12 cellular contexts compared by ENCODE assay signal in the genomic region with DNA sequence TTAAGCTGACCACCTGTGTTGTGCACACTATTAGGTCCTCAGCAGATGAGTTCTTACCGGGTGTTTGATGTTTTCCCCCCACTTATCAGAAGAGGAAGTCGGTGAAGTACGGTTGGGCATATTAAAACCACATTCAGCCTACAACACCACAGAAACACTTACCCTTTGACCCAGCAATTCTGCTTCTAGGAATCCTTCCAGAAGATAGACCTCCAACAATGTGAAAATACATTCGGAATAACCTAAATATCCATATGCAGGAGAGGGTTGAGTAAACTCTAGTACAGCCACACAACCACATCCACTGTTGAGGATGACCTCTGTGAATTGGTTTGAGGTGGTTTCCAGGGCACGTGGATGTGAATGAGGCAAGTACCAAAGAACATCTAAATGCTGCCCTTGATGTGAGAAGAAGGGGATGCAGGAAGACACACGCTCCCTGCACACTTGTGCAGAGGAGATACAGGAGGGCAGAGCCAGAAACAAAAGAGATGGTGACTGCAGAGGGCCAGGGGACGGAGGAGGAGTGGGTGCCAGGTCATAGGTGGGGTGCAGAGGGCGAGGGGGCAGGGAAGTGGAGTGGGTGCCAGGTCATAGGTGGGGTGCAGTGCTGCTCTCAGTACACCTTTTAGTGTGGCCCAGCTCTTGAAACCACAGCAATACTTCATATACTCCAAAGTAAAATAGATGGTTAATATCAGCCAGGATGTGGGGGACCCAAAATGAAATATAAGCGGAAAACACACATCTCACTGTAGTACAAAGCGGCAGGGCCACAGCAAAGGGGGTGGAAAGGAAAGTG. TPM values are rescaled to one million over a fixed set of nuclear protein-coding genes. Genes with fewer than 3 reads are reported as not detected.
DNase-seq lines count a peak whose midpoint lies in the region; ATAC-seq, FAIRE-seq and TF ChIP-seq lines count a peak whose summit lies in the region.
"Had no signal": no experiment of that assay in that cellular context is flagged by ENCODE, and none has a peak within 500 bp of the region (broad histone marks: within the 10 kb centered on the region; RNA-seq: fewer than 3 reads in every experiment).

No MANE protein-coding gene starts in this region.

- H2AK5ac ChIP-seq in neuronal stem cell (ENCODE audit: low read depth, low read length) = no peak overlapping the region

- no peak overlapping the region for H3K14ac ChIP-seq in neuronal stem cell (ENCODE audit: low read length)

- peak overlapping the region; percentile 24 for H3K18ac ChIP-seq in neuronal stem cell (ENCODE audit: low read length)

- H2BK120ac ChIP-seq in neuronal stem cell (ENCODE audit: low read depth, low read length) = no peak overlapping the region

- FAIRE-seq in GM12892 (lab: Jason Lieb, UNC) = no peak
- FAIRE-seq: D721Med had no signal

- H3K27ac Mint-ChIP-seq in activated naive CD8-positive, alpha-beta T cell = peak overlapping the region; percentile 64

- no peaks in the 10 kb centered on the region for H3K9me3 ChIP-seq in neuronal stem cell (replicated peaks in 1 of 2; ENCODE audit: control insufficient read depth in 2 of 2, insufficient read depth in 1 of 2, low read depth in 1 of 2, low read length in 2 of 2)

- no peak overlapping the region for H2BK12ac ChIP-seq in neuronal stem cell (ENCODE audit: low read length)

- H4K8ac ChIP-seq in neuronal stem cell (ENCODE audit: low read depth, low read length) = no peak overlapping the region

- H3K4ac ChIP-seq in neuronal stem cell (ENCODE audit: low read length) = no peak overlapping the region

- H3K4me3 Mint-ChIP-seq in activated naive CD8-positive, alpha-beta T cell = peak overlapping the region; percentile 50

- peak overlapping the region; percentile 21 for H3K23ac ChIP-seq in neuronal stem cell (ENCODE audit: low read depth, low read length, poor library complexity)

- H2BK5ac ChIP-seq in neuronal stem cell (ENCODE audit: low read length) = no peak overlapping the region

- peak; percentile 12 to 15 for ATAC-seq in activated CD4-positive, CD25-positive, alpha-beta regulatory T cell treated with anti-CD3 and anti-CD28 coated beads, Interleukin-2, amount 50 U/mL, for 24 hours

- no peaks in the 10 kb centered on the region for H3K27me3 ChIP-seq in neuronal stem cell (ENCODE audit: control insufficient read depth in 3 of 3, insufficient read depth in 3 of 3, low read depth in 1 of 3, low read length in 3 of 3)
- no peaks in the 10 kb centered on the region for H3K27me3 ChIP-seq in H7 (ENCODE audit: control insufficient read depth, insufficient read depth, low read length)

- no CpG with 5 or more reads among the region's 10 CpGs for WGBS in neuronal stem cell (ENCODE audit: extremely low coverage in 2 of 2, insufficient read length in 2 of 2, insufficient replicate concordance in 1 of 2), 2 donors

- no peak overlapping the region for H3K4me2 ChIP-seq in neuronal stem cell (ENCODE audit: insufficient read depth, low read length, poor library complexity, severe bottlenecking)
- H3K4me2 ChIP-seq: KMS-11, smooth muscle cell had no signal

- no peaks in the 10 kb centered on the region for H3K9me3 Mint-ChIP-seq in activated naive CD8-positive, alpha-beta T cell (ENCODE audit: low read depth)

- H3K27ac ChIP-seq in neuronal stem cell (replicated peaks; ENCODE audit: low read length) = no peak overlapping the region
- H3K27ac ChIP-seq: KMS-11 had no signal

- H3K36me3 ChIP-seq in neuronal stem cell (replicated peaks in 1 of 2; ENCODE audit: control insufficient read depth in 2 of 2, insufficient read depth in 2 of 2, low read length in 2 of 2) = no peaks in the 10 kb centered on the region
- no peaks in the 10 kb centered on the region for H3K36me3 ChIP-seq in H7 (replicated peaks; ENCODE audit: control insufficient read depth, insufficient read depth, low read length)

- H3K4me1 Mint-ChIP-seq in activated naive CD8-positive, alpha-beta T cell (ENCODE audit: low read depth) = peaks cover 85% of the 10 kb centered on the region

- peaks cover 2% of the 10 kb centered on the region in 2 donors for H3K4me1 ChIP-seq in neuronal stem cell (ENCODE audit: control insufficient read depth in 2 of 2, insufficient read depth in 1 of 2, low read depth in 1 of 2, low read length in 2 of 2)

- H3K4me3 ChIP-seq in neuronal stem cell (ENCODE audit: low read length in 2 of 2) = peak overlapping the region in 1 of 2 donors; percentile 43
- H3K4me3 ChIP-seq in H7 (ENCODE audit: insufficient read depth, low read depth, low read length) = no peak overlapping the region
- H3K4me3 ChIP-seq: smooth muscle cell had no signal

- no peaks in the 10 kb centered on the region for H3K36me3 Mint-ChIP-seq in activated naive CD8-positive, alpha-beta T cell

- peaks cover 2% of the 10 kb centered on the region for H3K79me1 ChIP-seq in neuronal stem cell (ENCODE audit: low read depth, low read length)

- H3K27me3 Mint-ChIP-seq in activated naive CD8-positive, alpha-beta T cell = no peaks in the 10 kb centered on the region

- no peak for DNase-seq in activated CD4-positive, CD25-positive, alpha-beta regulatory T cell treated with anti-CD3 and anti-CD28 coated beads, Interleukin-2, amount 50 U/mL, for 72 hours
- DNase-seq in NOMO-1 (lab: John Stamatoyannopoulos, UW; ENCODE audit: unreplicated experiment in 2 of 2) (peak; percentile 54 to 66), neuronal stem cell (ENCODE audit: low spot score) (no peak), GM12892 (ENCODE audit: insufficient read length) (no peak), H7 (no peak)
- no peak for DNase-seq in stimulated activated CD4-positive, alpha-beta T cell treated with anti-CD3 and anti-CD28 coated beads, Interleukin-4, amount 100 ng/mL, for 4 hours
- DNase-seq: 8988T had no signal

- H3K9ac ChIP-seq in neuronal stem cell (ENCODE audit: low read depth, low read length, poor library complexity) = no peak overlapping the region
- H3K9ac ChIP-seq: KMS-11 had no signal

- no peak overlapping the region for H2BK15ac ChIP-seq in neuronal stem cell (ENCODE audit: low read length)

- H4K91ac ChIP-seq in neuronal stem cell (ENCODE audit: low read depth, low read length, poor library complexity) = no peak overlapping the region

- TF ChIP-seq POLR2A in GM12892 (IDR thresholded peaks at IDR 0.05; ENCODE audit: low read depth, low read length) = no peak

- no peak overlapping the region for H2AFZ ChIP-seq in neuronal stem cell (ENCODE audit: low read length)

RNA-seq across cellular contexts. Expression of a gene that starts 12.8 kb away (rescaled TPM):
- 5.9 TPM for polyA plus RNA-seq in neuronal stem cell (2013, experiment 1 of 2)
- polyA plus RNA-seq in neuronal stem cell (2013, experiment 2 of 2) = 6.1 TPM
- 2.0 TPM for polyA plus RNA-seq in GM12892 (2012; ENCODE audit: missing spikeins)
- total RNA-seq in H7 (2014; rRNA removed; shearing (Covaris generic)) = 5.5 and 8.0 TPM in 2 replicates

Comparison
In these comparisons a context has a peak if more than half of its experiments do, and no peak if none do; other contexts are left out.
1. DNase-seq: peak in NOMO-1 (2 of 2); none in activated CD4-positive, CD25-positive, alpha-beta regulatory T cell treated with anti-CD3 and anti-CD28 coated beads, Interleukin-2, amount 50 U/mL, for 72 hours (single experiment), neuronal stem cell (single experiment), GM12892 (single experiment), stimulated activated CD4-positive, alpha-beta T cell treated with anti-CD3 and anti-CD28 coated beads, Interleukin-4, amount 100 ng/mL, for 4 hours (0 of 2) and H7 (single experiment).